Comparison of ENCODE assay signal across 28 cellular contexts in the genomic region with DNA sequence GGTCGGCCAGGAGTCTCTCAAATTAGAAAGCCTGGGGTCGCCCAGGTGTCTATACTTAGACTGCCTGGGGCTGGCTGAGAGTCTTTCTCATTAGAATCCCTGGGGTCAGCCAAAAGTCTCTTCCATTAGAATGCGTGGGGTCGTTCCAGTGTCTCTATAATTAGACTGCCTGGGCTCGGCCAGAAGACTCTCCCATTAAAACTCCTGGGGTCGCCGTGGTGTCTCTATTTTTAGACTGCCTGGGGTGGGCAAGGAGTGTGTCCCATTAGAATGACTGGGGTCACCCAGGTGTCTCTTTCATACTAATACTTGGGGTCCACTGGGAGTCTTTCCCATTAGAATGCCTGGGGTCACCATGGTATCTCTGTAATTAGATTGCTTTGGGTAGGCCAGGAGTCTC.
"Had no signal": no experiment of that assay in that cellular context is flagged by ENCODE, and none has a peak within 500 bp of the region (broad histone marks: within the 10 kb centered on the region; RNA-seq: fewer than 3 reads in every experiment).

No MANE protein-coding gene starts in this region.

- DNase-seq: naive B cell; naive thymus-derived CD8-positive, alpha-beta T cell; nephron progenitor cell; nucleus accumbens; ovary; posterior cingulate gyrus; psoas muscle; right cardiac atrium; sigmoid colon; small intestine; stimulated activated CD4-positive, alpha-beta T cell treated with anti-CD3 and anti-CD28 coated beads, Interleukin-12 subunit alpha, Interleukin-12 subunit beta, amount 100 ng/mL, for 4 hours; stimulated activated CD4-positive, alpha-beta T cell treated with anti-CD3 and anti-CD28 coated beads, Interleukin-1b, Interleukin-23, amount 100 ng/mL, for 48 hours; stimulated activated CD4-positive, alpha-beta T cell treated with anti-CD3 and anti-CD28 coated beads, Interleukin-4, amount 100 ng/mL, for 1 hour; stimulated activated CD4-positive, alpha-beta T cell treated with anti-CD3 and anti-CD28 coated beads, Interleukin-4, amount 100 ng/mL, for 4 hours; stimulated activated CD8-positive, alpha-beta memory T cell treated with anti-CD3 and anti-CD28 coated beads, Interleukin-4, amount 100 ng/mL, for 48 hours; stimulated activated naive CD4-positive, alpha-beta T cell; stimulated activated naive CD8-positive, alpha-beta T cell treated with anti-CD3 and anti-CD28 coated beads, Interleukin-15, amount 100 ng/mL, for 72 hours; stimulated activated naive CD8-positive, alpha-beta T cell treated with anti-CD3 and anti-CD28 coated beads, Interleukin-15, Interleukin-2, amounts not matched to agents 100 U/mL and 50 U/mL, for 24 hours; substantia nigra; thyroid gland; trophoblast cell; upper lobe of right lung; uterus had no signal

- H3K27ac ChIP-seq: neutrophil, ovary, parathyroid adenoma, psoas muscle, right lobe of liver, sigmoid colon, thoracic aorta, thyroid gland, tibial nerve, upper lobe of right lung, uterus had no signal

- H3K9me3 ChIP-seq: neutrophil, right lobe of liver, thoracic aorta, thyroid gland had no signal

- H3K4me3 ChIP-seq: ovary, psoas muscle, right lobe of liver, sigmoid colon, thoracic aorta, thyroid gland, tibial nerve, upper lobe of right lung, uterus had no signal

- H3K27me3 ChIP-seq: neutrophil, ovary, right lobe of liver, sigmoid colon, thyroid gland, tibial nerve, upper lobe of right lung, uterus had no signal

- H3K4me1 ChIP-seq: parathyroid adenoma, psoas muscle, right lobe of liver, sigmoid colon, thyroid gland, tibial nerve, upper lobe of right lung, uterus had no signal

- H3K36me3 ChIP-seq: neutrophil, ovary, right lobe of liver, sigmoid colon, thoracic aorta, thyroid gland, tibial nerve, upper lobe of right lung, uterus had no signal
